Comparison of ENCODE assay signal across 27 cellular contexts in genomic region chr3:171364500-171364899, GRCh38.
"Had no signal": no experiment of that assay in that cellular context is flagged by ENCODE, and none has a peak within 500 bp of the region (broad histone marks: within the 10 kb centered on the region; RNA-seq: fewer than 3 reads in every experiment).

No MANE protein-coding gene starts in this region.

- H3K9me3 Mint-ChIP-seq: activated CD4-positive, alpha-beta memory T cell treated with anti-CD3 and anti-CD28 coated beads, Interleukin-2, amount 10 ng/mL, durations not matched to agents 7 days and 5 days; activated CD4-positive, alpha-beta T cell treated with anti-CD3 and anti-CD28 coated beads, Interleukin-2, amount 10 ng/mL, durations not matched to agents 7 days and 5 days; activated naive CD8-positive, alpha-beta T cell treated with anti-CD3 and anti-CD28 coated beads, Interleukin-2, amount 50 U/mL, for 24 hours; activated T-cell treated with anti-CD3 and anti-CD28 coated beads, Interleukin-2, amount 50 U/mL, for 24 hours; activated T-cell treated with anti-CD3 and anti-CD28 coated beads, Interleukin-2, amount 50 U/mL, for 72 hours; WTC11 had no signal

- H3K4me3 Mint-ChIP-seq: activated CD4-positive, alpha-beta memory T cell treated with anti-CD3 and anti-CD28 coated beads, Interleukin-2, amount 10 ng/mL, durations not matched to agents 7 days and 5 days; activated CD4-positive, alpha-beta T cell treated with anti-CD3 and anti-CD28 coated beads, Interleukin-2, amount 10 ng/mL, durations not matched to agents 7 days and 5 days; activated naive CD8-positive, alpha-beta T cell treated with anti-CD3 and anti-CD28 coated beads for 36 hours; activated naive CD8-positive, alpha-beta T cell treated with anti-CD3 and anti-CD28 coated beads, Interleukin-2, amount 50 U/mL, for 24 hours; activated T-cell treated with anti-CD3 and anti-CD28 coated beads, Interleukin-2, amount 50 U/mL, for 24 hours; activated T-cell treated with anti-CD3 and anti-CD28 coated beads, Interleukin-2, amount 50 U/mL, for 72 hours; WTC11 had no signal

- H3K36me3 Mint-ChIP-seq: WTC11 had no signal

- H3K9me3 ChIP-seq: adrenal gland, body of pancreas, colonic mucosa had no signal

- H3K27ac Mint-ChIP-seq: activated CD4-positive, alpha-beta memory T cell treated with anti-CD3 and anti-CD28 coated beads, Interleukin-2, amount 10 ng/mL, durations not matched to agents 7 days and 5 days; activated CD4-positive, alpha-beta T cell treated with anti-CD3 and anti-CD28 coated beads, Interleukin-2, amount 10 ng/mL, durations not matched to agents 7 days and 5 days; activated naive CD8-positive, alpha-beta T cell treated with anti-CD3 and anti-CD28 coated beads for 36 hours; activated naive CD8-positive, alpha-beta T cell treated with anti-CD3 and anti-CD28 coated beads, Interleukin-2, amount 50 U/mL, for 24 hours; activated T-cell treated with anti-CD3 and anti-CD28 coated beads, Interleukin-2, amount 50 U/mL, for 24 hours; activated T-cell treated with anti-CD3 and anti-CD28 coated beads, Interleukin-2, amount 50 U/mL, for 72 hours; WTC11 had no signal

- H3K27me3 ChIP-seq: adrenal gland, body of pancreas, colonic mucosa had no signal

- H3K27ac ChIP-seq: adrenal gland, body of pancreas, colonic mucosa, VCaP had no signal

- H3K4me1 ChIP-seq: adrenal gland, body of pancreas, colonic mucosa had no signal

- H3K36me3 ChIP-seq: adrenal gland, colonic mucosa had no signal

- DNase-seq: activated CD4-positive, alpha-beta memory T cell treated with anti-CD3 and anti-CD28 coated beads, Interleukin-2, amount 10 ng/mL, durations not matched to agents 7 days and 5 days; activated CD4-positive, alpha-beta T cell treated with anti-CD3 and anti-CD28 coated beads for 1 hour; activated CD4-positive, alpha-beta T cell treated with anti-CD3 and anti-CD28 coated beads for 4 hours; activated CD4-positive, alpha-beta T cell treated with anti-CD3 and anti-CD28 coated beads, Interleukin-2, amount 10 ng/mL, durations not matched to agents 7 days and 5 days; activated CD4-positive, alpha-beta T cell treated with anti-CD3 and anti-CD28 coated beads, Interleukin-2, amount 50 U/mL, for 4 hours; activated CD8-positive, alpha-beta memory T cell treated with anti-CD3 and anti-CD28 coated beads, Interleukin-2, amount 50 U/mL, for 48 hours; activated gamma-delta T cell; activated naive CD4-positive, alpha-beta T cell; activated naive CD4-positive, alpha-beta T cell treated with anti-CD3 and anti-CD28 coated beads, Interleukin-2, amount 50 U/mL, for 16 hours; activated naive CD8-positive, alpha-beta T cell treated with anti-CD3 and anti-CD28 coated beads for 36 hours; activated naive CD8-positive, alpha-beta T cell treated with anti-CD3 and anti-CD28 coated beads, Interleukin-2, amount 50 U/mL, for 24 hours; activated T-cell treated with anti-CD3 and anti-CD28 coated beads for 4 hours; activated T-cell treated with anti-CD3 and anti-CD28 coated beads, Interleukin-2, amount 50 U/mL, for 24 hours; activated T-cell treated with anti-CD3 and anti-CD28 coated beads, Interleukin-2, amount 50 U/mL, for 72 hours; adrenal gland; amygdala; aorta; body of pancreas; caudate nucleus; cerebellar nuclear complex; colonic mucosa; effector CD8-positive, alpha-beta T cell; foreskin fibroblast; T-helper 2 cell had no signal

- H3K4me3 ChIP-seq: adrenal gland, body of pancreas, colonic mucosa had no signal

- ATAC-seq: activated naive CD8-positive, alpha-beta T cell treated with anti-CD3 and anti-CD28 coated beads, Interleukin-2, amount 50 U/mL, for 24 hours; activated T-cell treated with anti-CD3 and anti-CD28 coated beads, Interleukin-2, amount 50 U/mL, for 72 hours; body of pancreas; esophagus mucosa; WTC11 had no signal

- H3K4me1 Mint-ChIP-seq: activated CD4-positive, alpha-beta T cell treated with anti-CD3 and anti-CD28 coated beads, Interleukin-2, amount 10 ng/mL, durations not matched to agents 7 days and 5 days had no signal

- H3K27me3 Mint-ChIP-seq: activated CD4-positive, alpha-beta memory T cell treated with anti-CD3 and anti-CD28 coated beads, Interleukin-2, amount 10 ng/mL, durations not matched to agents 7 days and 5 days; activated CD4-positive, alpha-beta T cell treated with anti-CD3 and anti-CD28 coated beads, Interleukin-2, amount 10 ng/mL, durations not matched to agents 7 days and 5 days; activated naive CD8-positive, alpha-beta T cell treated with anti-CD3 and anti-CD28 coated beads for 36 hours; activated naive CD8-positive, alpha-beta T cell treated with anti-CD3 and anti-CD28 coated beads, Interleukin-2, amount 50 U/mL, for 24 hours; activated T-cell treated with anti-CD3 and anti-CD28 coated beads, Interleukin-2, amount 50 U/mL, for 24 hours had no signal
